In the genomic region with DNA sequence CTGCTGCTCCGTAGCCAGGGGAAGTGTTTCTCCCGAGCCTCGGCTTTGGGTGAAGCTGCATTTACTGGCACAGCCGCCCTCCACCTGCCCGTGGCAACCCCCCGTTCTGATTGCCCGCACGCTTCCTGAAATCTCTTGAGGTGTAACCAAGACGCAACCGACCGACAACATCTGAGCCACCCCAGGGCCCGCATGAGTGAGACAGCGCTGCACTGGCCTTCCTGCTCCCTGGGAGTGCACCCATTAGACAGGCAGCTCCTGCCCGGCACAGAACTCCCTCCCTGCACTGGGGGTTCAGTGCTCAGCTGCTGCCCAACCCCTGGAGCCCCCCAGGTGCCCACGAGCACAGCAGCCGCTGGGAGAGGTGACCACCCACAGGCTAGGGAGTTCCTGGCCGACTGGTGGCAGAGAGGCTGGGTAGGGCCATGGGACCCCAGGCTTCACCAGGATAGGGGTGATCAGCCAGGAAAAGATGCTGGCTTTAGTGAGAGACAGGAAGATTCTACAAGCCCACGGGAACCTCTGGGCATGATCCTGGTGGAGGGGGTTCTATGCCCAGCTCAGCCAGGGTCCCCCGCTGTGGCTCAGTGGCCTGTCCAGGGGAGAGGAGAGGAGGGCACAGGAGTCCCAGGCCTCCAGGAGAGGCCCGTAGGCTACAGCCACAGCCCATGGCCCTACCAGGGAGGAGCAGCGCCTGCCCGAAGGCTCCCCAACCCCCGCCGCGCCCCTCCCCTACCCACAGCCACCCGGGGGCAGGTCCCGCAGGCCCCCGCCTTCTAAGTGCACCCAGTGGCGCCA, we compare ENCODE assay signal across 9 cellular contexts. TPM values are rescaled to one million over a fixed set of nuclear protein-coding genes. Genes with fewer than 3 reads are reported as not detected.
DNase-seq lines count a peak whose midpoint lies in the region; ATAC-seq and TF ChIP-seq lines count a peak whose summit lies in the region.
"Had no signal": no experiment of that assay in that cellular context is flagged by ENCODE, and none has a peak within 500 bp of the region (broad histone marks: within the 10 kb centered on the region; RNA-seq: fewer than 3 reads in every experiment).

No MANE protein-coding gene starts in this region.

- TF ChIP-seq CTCF in fibroblast of the aortic adventitia (IDR thresholded peaks at IDR 0.05; ENCODE audit: insufficient read depth, low read length), result no peak

- H3K36me3 ChIP-seq in ES-I3 (ENCODE audit: insufficient read depth, low read length) (peaks cover 13% of the 10 kb centered on the region), SK-N-MC (ENCODE audit: insufficient read depth, low read length) (peaks cover 29% of the 10 kb centered on the region; the same call in 1 of the 2 replicates)

- H3K9ac ChIP-seq in ES-I3 (ENCODE audit: low read depth, low read length) (0 out of 2 replicates have a peak overlapping the region, but pooled peaks have one; percentile 3), SK-N-MC (ENCODE audit: insufficient read length) (peak overlapping the region; percentile 67)

- no peak for ATAC-seq in GM21526 (IDR thresholded peaks at IDR 0.05; ENCODE audit: low FRiP score, unreplicated experiment)

- H3K4me1 ChIP-seq in ES-I3 (ENCODE audit: insufficient read depth, low read length), result peaks cover 16% of the 10 kb centered on the region

- H3K9me3 ChIP-seq in ES-I3 (ENCODE audit: control insufficient read depth, insufficient read depth, low read length) (no peaks in the 10 kb centered on the region), SK-N-MC (ENCODE audit: low read depth, low read length) (no peaks in the 10 kb centered on the region)

- DNase-seq in SK-N-MC (ENCODE audit: low read depth, low spot score) (no peak), fibroblast of the aortic adventitia (ENCODE audit: low read depth) (no peak), renal cortical epithelial cell (ENCODE audit: low read depth) (peak; percentile 61), A172 (ENCODE audit: low spot score) (no peak), DMS153 (lab: John Stamatoyannopoulos, UW) (no peak)
- DNase-seq in activated CD4-positive, alpha-beta T cell treated with anti-CD3 and anti-CD28 coated beads for 4 hours, result no peak
- DNase-seq: activated CD8-positive, alpha-beta memory T cell treated with anti-CD3 and anti-CD28 coated beads, Interleukin-2, amount 50 U/mL, for 48 hours had no signal

- peak overlapping the region; percentile 83 for H3K27ac ChIP-seq in SK-N-MC

- H3K4me3 ChIP-seq in SK-N-MC, result peak overlapping the region; percentile 76
- H3K4me3 ChIP-seq in fibroblast of the aortic adventitia (ENCODE audit: low read depth, low read length), result peak overlapping the region; percentile 25

RNA-seq across cellular contexts. Expression of a gene that starts 14.6 kb away (rescaled TPM):
- total RNA-seq in fibroblast of the aortic adventitia (ENCODE audit: low replicate concordance) (130 and 218 TPM in 2 replicates), renal cortical epithelial cell (98.8 and 582 TPM in 2 replicates)
- 64.9 and 65.0 TPM in 2 replicates for total RNA-seq in A172 (2014; rRNA removed; shearing (Covaris generic))

RNA-seq across cellular contexts. Expression of a gene that starts 22.7 kb away (rescaled TPM):
- total RNA-seq in fibroblast of the aortic adventitia (ENCODE audit: low replicate concordance), result 3.0 and 5.8 TPM in 2 replicates
- 9.9 and 10.2 TPM in 2 replicates for total RNA-seq in renal cortical epithelial cell
- total RNA-seq in A172 (2014; rRNA removed; shearing (Covaris generic)), result 13.4 and 15.4 TPM in 2 replicates

RNA-seq across cellular contexts. Expression of a gene that starts 31.4 kb away (rescaled TPM):
- total RNA-seq in fibroblast of the aortic adventitia (ENCODE audit: low replicate concordance) (28.0 and 35.5 TPM in 2 replicates), renal cortical epithelial cell (22.0 and 26.0 TPM in 2 replicates)
- 31.4 and 32.2 TPM in 2 replicates for total RNA-seq in A172 (2014; rRNA removed; shearing (Covaris generic))

RNA-seq across cellular contexts. Expression of a gene that starts 34.0 kb away (rescaled TPM):
- 2.8 and 4.3 TPM in 2 replicates for total RNA-seq in fibroblast of the aortic adventitia (ENCODE audit: low replicate concordance)
- 2.4 and 11.9 TPM in 2 replicates for total RNA-seq in renal cortical epithelial cell
- total RNA-seq in A172 (2014; rRNA removed; shearing (Covaris generic)), result 1.2 and 2.9 TPM in 2 replicates

RNA-seq across cellular contexts. Expression of a gene that starts 41.8 kb away (rescaled TPM):
- total RNA-seq in fibroblast of the aortic adventitia (ENCODE audit: low replicate concordance) (15.4 and 26.7 TPM in 2 replicates), renal cortical epithelial cell (19.8 and 48.9 TPM in 2 replicates)
- 11.4 and 12.6 TPM in 2 replicates for total RNA-seq in A172 (2014; rRNA removed; shearing (Covaris generic))
